In the genomic region with DNA sequence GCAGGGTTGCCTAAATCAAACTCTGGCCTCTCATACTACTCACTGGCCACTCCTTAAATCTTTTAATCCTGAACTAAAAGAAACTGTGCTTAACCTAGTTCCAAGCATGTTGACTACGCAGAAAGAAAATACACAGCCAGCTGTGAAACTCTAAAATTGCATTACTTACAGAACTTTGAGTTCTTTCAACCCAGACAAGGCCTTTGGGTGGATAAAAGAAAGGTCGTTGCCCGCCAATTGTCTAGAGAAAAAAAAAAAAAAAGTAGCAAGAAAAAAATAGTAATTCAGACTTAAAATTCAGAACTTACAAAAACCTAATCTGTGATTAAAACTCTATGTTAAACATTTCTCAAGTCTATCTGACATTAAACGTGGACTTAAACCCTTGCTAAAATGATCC, we compare ENCODE assay signal across 2 cellular contexts.
TF ChIP-seq lines count a peak whose summit lies in the region.

No MANE protein-coding gene starts in this region.

TF ChIP-seq in SK-N-SH, 30 proteins besides CTCF, POLR2A, EP300 and RAD21 (continued from another document):
- TF ChIP-seq, protein P1, sequence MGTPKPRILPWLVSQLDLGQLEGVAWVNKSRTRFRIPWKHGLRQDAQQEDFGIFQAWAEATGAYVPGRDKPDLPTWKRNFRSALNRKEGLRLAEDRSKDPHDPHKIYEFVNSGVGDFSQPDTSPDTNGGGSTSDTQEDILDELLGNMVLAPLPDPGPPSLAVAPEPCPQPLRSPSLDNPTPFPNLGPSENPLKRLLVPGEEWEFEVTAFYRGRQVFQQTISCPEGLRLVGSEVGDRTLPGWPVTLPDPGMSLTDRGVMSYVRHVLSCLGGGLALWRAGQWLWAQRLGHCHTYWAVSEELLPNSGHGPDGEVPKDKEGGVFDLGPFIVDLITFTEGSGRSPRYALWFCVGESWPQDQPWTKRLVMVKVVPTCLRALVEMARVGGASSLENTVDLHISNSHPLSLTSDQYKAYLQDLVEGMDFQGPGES (IDR thresholded peaks at IDR 0.05; ENCODE audit: low read depth, low read length), result no peak
- TF ChIP-seq NFIC (IDR thresholded peaks at IDR 0.05; ENCODE audit: borderline replicate concordance) (no peak), RXRA (IDR thresholded peaks at IDR 0.05; ENCODE audit: borderline replicate concordance, low read depth) (no peak), MXI1 (IDR thresholded peaks at IDR 0.05; ENCODE audit: low read depth, low read length) (no peak), GATA2 (CRISPR knock-in tag; IDR thresholded peaks at IDR 0.05) (no peak), RCOR1 (IDR thresholded peaks at IDR 0.05; ENCODE audit: low read length) (no peak), YY1 (IDR thresholded peaks at IDR 0.05; ENCODE audit: low read depth) (no peak), RFX5 (IDR thresholded peaks at IDR 0.05; ENCODE audit: low read length) (no peak), EZH2phosphoT487 (IDR thresholded peaks at IDR 0.05; ENCODE audit: borderline replicate concordance, low read depth) (no peak), JUND (IDR thresholded peaks at IDR 0.05) (no peak)

TF ChIP-seq in SK-N-SH treated with all-trans-retinoic acid at 6 μM for 48 hours, 23 proteins besides CTCF, POLR2A, EP300 and RAD21 (continued from another document):
- TF ChIP-seq PATZ1 (CRISPR knock-in tag; IDR thresholded peaks at IDR 0.05; ENCODE audit: borderline replicate concordance) (no peak), ZNF70 (CRISPR knock-in tag; IDR thresholded peaks at IDR 0.05) (no peak)
